Comparison of ENCODE assay signal across 25 cellular contexts in genomic region chr3:148226246-148226645, GRCh38.
DNase-seq lines count a peak whose midpoint lies in the region; ATAC-seq and TF ChIP-seq lines count a peak whose summit lies in the region.
"Had no signal": no experiment of that assay in that cellular context is flagged by ENCODE, and none has a peak within 500 bp of the region (broad histone marks: within the 10 kb centered on the region; RNA-seq: fewer than 3 reads in every experiment).

No MANE protein-coding gene starts in this region.

- DNase-seq in NCI-H2196 (lab: John Stamatoyannopoulos, UW; ENCODE audit: unreplicated experiment): peak; percentile 13
- DNase-seq in NCI-H2196 treated with DMSO at 0.1 percent for 48 hours (lab: John Stamatoyannopoulos, UW; ENCODE audit: unreplicated experiment): no peak
- peak; percentile 11 for DNase-seq in astrocyte of the hippocampus (ENCODE audit: low read depth, low spot score)
- DNase-seq in foreskin keratinocyte: peak; percentile 26 to 55
- DNase-seq in activated CD8-positive, alpha-beta memory T cell treated with anti-CD3 and anti-CD28 coated beads for 24 hours: no peak
- DNase-seq in NCI-H524 treated with DMSO at 0.1 percent for 48 hours (lab: John Stamatoyannopoulos, UW): no peak
- DNase-seq in stimulated activated CD4-positive, alpha-beta T cell treated with anti-CD3 and anti-CD28 coated beads, Interleukin-12 subunit alpha, Interleukin-12 subunit beta, amount 100 ng/mL, for 4 hours: no peak
- DNase-seq: CD4-positive, CD25-positive, alpha-beta regulatory T cell; DMS79; EL; GDM1; Karpas-422; MV-4-11; NCI-H1105; NCI-H1436 treated with DMSO at 0.1 percent for 48 hours; NCI-H187 treated with DMSO at 0.1 percent for 48 hours; NCI-H2227 treated with DMSO at 0.1 percent for 48 hours; NK-92 treated with Interleukin-12 subunit alpha and Interleukin-12 subunit beta, amount 100 ng/mL, for 24 hours; PC-9; SHP77 had no signal

- TF ChIP-seq EP300 in Ishikawa (IDR thresholded peaks at IDR 0.05; ENCODE audit: borderline replicate concordance): no peak

- ATAC-seq in foreskin keratinocyte: no peak
- ATAC-seq: GM12878, HCT116 had no signal

- no peaks in the 10 kb centered on the region for H3K27me3 ChIP-seq in foreskin keratinocyte
- H3K27me3 ChIP-seq: BLaER1 had no signal

- TF ChIP-seq CTCF in foreskin keratinocyte (conservative IDR thresholded peaks at IDR 0.05): no peak

- no peak overlapping the region for H3K27ac ChIP-seq in foreskin keratinocyte
- H3K27ac ChIP-seq: BLaER1, PC-9, SK-N-MC had no signal

- no peak for TF ChIP-seq RAD21 in Ishikawa (IDR thresholded peaks at IDR 0.05; ENCODE audit: low read depth)

- peaks cover 4% of the 10 kb centered on the region for H3K4me1 ChIP-seq in foreskin keratinocyte
- H3K4me1 ChIP-seq: BLaER1 had no signal

TF ChIP-seq in Ishikawa, 13 proteins besides CTCF, POLR2A, EP300 and RAD21:
- TF ChIP-seq CREB1 (IDR thresholded peaks at IDR 0.05; ENCODE audit: low read depth) (no peak), TAF1 (IDR thresholded peaks at IDR 0.05; ENCODE audit: low read depth) (no peak), NFIC (IDR thresholded peaks at IDR 0.05) (peak; percentile 47; the same call in 1 of the 2 replicates)

Comparison
In these comparisons a context has a peak if more than half of its experiments do, and no peak if none do; other contexts are left out.
1. DNase-seq: peak in NCI-H2196 (single experiment), astrocyte of the hippocampus (single experiment) and foreskin keratinocyte (2 of 2); none in NCI-H2196 treated with DMSO at 0.1 percent for 48 hours (single experiment), activated CD8-positive, alpha-beta memory T cell treated with anti-CD3 and anti-CD28 coated beads for 24 hours (single experiment), NCI-H524 treated with DMSO at 0.1 percent for 48 hours (single experiment) and stimulated activated CD4-positive, alpha-beta T cell treated with anti-CD3 and anti-CD28 coated beads, Interleukin-12 subunit alpha, Interleukin-12 subunit beta, amount 100 ng/mL, for 4 hours (single experiment).